1 cellular context compared by ENCODE assay signal in the genomic region with DNA sequence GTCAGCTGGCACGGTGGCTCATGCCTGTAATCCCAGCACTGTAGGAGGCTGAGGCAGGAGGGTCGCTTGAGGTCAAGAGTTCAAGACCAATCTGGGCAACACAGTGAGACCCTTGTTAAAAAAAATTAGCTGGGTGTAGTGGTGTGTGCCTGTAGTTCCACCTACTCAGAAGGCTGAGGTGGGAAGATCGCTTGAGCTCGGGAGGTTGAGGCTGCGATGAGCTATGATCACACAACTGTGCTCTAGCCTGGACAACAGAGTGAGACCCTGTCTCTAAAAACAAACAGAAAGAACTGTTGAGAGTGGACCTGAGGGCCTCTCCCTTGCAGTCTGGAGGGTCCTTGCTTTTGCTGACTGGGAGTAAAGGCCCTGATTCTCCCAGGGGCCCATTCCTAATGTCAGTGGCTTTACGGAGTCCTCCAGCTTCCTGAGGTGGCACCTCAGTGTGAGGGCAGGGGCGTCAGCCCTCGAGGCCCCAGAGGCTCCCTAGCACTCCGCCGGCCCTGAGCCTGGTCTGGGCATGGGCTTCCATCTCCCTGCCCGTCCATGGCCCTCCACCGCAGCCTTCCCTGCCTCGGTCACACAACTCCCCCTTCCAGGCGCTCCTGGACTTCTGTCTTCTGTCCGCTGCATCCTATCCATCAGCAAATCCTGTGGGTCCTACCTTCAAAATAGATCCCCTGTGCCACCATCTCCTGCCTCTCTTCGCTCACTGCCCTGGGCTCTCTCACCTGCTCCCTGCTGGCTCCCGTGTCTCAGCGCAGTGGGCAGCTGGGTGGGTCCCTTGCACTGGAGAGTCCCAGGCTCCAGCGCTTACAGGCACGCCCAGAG.
TF ChIP-seq lines count a peak whose summit lies in the region.

No MANE protein-coding gene starts in this region.

TF ChIP-seq in K562, 482 proteins besides CTCF, POLR2A, EP300 and RAD21:
- TF ChIP-seq PHB2 (IDR thresholded peaks at IDR 0.05; ENCODE audit: low read depth) (no peak), CBX3 (IDR thresholded peaks at IDR 0.05; ENCODE audit: borderline replicate concordance in 1 of 2, low read length in 2 of 2) (no peak), ZNF121 (CRISPR knock-in tag; conservative IDR thresholded peaks at IDR 0.05) (peak; percentile 93), HDAC8 (tag; IDR thresholded peaks at IDR 0.05) (no peak)
